1 cellular context compared by ENCODE assay signal in genomic region chr22:49993649-49994360, GRCh38.
TF ChIP-seq lines count a peak whose summit lies in the region.

No MANE protein-coding gene starts in this region.

TF ChIP-seq in K562, 482 proteins besides CTCF, POLR2A, EP300 and RAD21 (continued from another document):
- TF ChIP-seq RBM14 (IDR thresholded peaks at IDR 0.05; ENCODE audit: borderline replicate concordance, insufficient read depth, low read depth, low read length) (no peak), ZNF354B (CRISPR knock-in tag; IDR thresholded peaks at IDR 0.05) (no peak), TGIF2 (CRISPR knock-in tag; IDR thresholded peaks at IDR 0.05) (no peak), SAP30 (IDR thresholded peaks at IDR 0.05; ENCODE audit: borderline replicate concordance, insufficient read depth, low read depth, low read length, poor library complexity, severe bottlenecking) (no peak), RFX7 (CRISPR knock-in tag; IDR thresholded peaks at IDR 0.05) (no peak)
- TF ChIP-seq, protein P1, sequence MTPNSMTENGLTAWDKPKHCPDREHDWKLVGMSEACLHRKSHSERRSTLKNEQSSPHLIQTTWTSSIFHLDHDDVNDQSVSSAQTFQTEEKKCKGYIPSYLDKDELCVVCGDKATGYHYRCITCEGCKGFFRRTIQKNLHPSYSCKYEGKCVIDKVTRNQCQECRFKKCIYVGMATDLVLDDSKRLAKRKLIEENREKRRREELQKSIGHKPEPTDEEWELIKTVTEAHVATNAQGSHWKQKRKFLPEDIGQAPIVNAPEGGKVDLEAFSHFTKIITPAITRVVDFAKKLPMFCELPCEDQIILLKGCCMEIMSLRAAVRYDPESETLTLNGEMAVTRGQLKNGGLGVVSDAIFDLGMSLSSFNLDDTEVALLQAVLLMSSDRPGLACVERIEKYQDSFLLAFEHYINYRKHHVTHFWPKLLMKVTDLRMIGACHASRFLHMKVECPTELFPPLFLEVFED (CRISPR knock-in tag; conservative IDR thresholded peaks at IDR 0.05), result no peak
